In the genomic region with DNA sequence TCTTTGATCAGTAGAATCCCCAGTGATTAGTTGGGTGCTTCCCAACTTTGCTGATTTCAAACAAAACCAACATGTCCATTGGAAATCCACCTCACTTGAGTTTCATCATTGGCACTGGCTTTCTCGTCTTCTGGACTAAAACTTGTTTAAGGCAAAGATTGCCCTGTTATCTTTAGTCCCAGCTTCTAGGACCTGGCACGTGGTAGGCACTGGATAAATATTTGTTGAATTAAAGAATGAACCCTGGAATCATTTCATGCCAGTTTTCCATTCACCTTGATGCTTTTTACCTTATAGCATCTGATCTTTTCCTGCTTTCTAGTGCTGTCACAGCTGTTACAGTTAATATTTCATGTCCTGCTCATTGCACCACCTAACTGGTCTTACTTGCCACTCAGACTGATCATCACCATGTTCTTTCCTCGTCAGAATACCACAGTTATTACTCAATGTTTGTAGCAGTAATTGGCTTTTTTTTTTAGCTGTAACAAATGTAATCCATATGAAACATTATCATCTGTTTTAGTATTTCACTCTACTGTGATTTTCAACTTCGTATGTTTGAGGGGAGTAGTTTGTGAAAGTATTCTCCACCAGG, we compare ENCODE assay signal across 8 cellular contexts. TPM values are rescaled to one million over a fixed set of nuclear protein-coding genes. Genes with fewer than 3 reads are reported as not detected.
A peak's percentile ranks its signal among the peaks of the same experiment; 100 is the strongest.
DNase-seq lines count a peak whose midpoint lies in the region; ATAC-seq and TF ChIP-seq lines count a peak whose summit lies in the region.

No MANE protein-coding gene starts in this region.

- H3K9me3 Mint-ChIP-seq in stimulated activated naive CD8-positive, alpha-beta T cell treated with anti-CD3 and anti-CD28 coated beads, Interleukin-15, amount 100 ng/mL, for 72 hours = peaks cover 7% of the 10 kb centered on the region in 2 donors

- H3K4me3 ChIP-seq in HEK293 (ENCODE audit: low read depth, low read length) = peak overlapping the region; percentile 87
- H3K4me3 ChIP-seq in WI38 (ENCODE audit: low read depth, low read length) = peak overlapping the region; percentile 93
- peak overlapping the region; percentile 57 to 83 for H3K4me3 ChIP-seq in right atrium auricular region

- POLR2A ChIA-PET in HEK293 (lab: Yijun Ruan, JAX) = interaction anchor here (0.6 kb wide), 1 partner anchor 13 kb away, joined by 4 read pairs; no protein-coding TSS in a partner anchor

- DNase-seq in AG08396 (ENCODE audit: low spot score) (peak; percentile 47), right atrium auricular region (ENCODE audit: low spot score) (no peak), NCI-H510A treated with DMSO at 0.1 percent for 48 hours (lab: John Stamatoyannopoulos, UW) (no peak)
- DNase-seq in stimulated activated naive CD8-positive, alpha-beta T cell treated with anti-CD3 and anti-CD28 coated beads, Interleukin-15, amount 100 ng/mL, for 72 hours = no peak

- peak overlapping the region; percentile 98 to 99 for H3K4me3 Mint-ChIP-seq in stimulated activated naive CD8-positive, alpha-beta T cell treated with anti-CD3 and anti-CD28 coated beads, Interleukin-15, amount 100 ng/mL, for 72 hours

- ATAC-seq in stimulated activated naive CD8-positive, alpha-beta T cell treated with anti-CD3 and anti-CD28 coated beads, Interleukin-15, amount 100 ng/mL, for 72 hours = no peak
- ATAC-seq in GM21447 (IDR thresholded peaks at IDR 0.05; ENCODE audit: unreplicated experiment) = no peak
- ATAC-seq in GM18502 (IDR thresholded peaks at IDR 0.05; ENCODE audit: poor library complexity, unreplicated experiment) = no peak

- peak overlapping the region in 1 of 2 donors; percentile 98 for H3K27ac Mint-ChIP-seq in stimulated activated naive CD8-positive, alpha-beta T cell treated with anti-CD3 and anti-CD28 coated beads, Interleukin-15, amount 100 ng/mL, for 72 hours

- H3K9me3 ChIP-seq in HEK293 (ENCODE audit: control insufficient read depth, insufficient read depth, low read depth, low read length) = no peaks in the 10 kb centered on the region
- no peaks in the 10 kb centered on the region for H3K9me3 ChIP-seq in right atrium auricular region

- no peaks in the 10 kb centered on the region for H3K27me3 ChIP-seq in right atrium auricular region

- H3K4me1 Mint-ChIP-seq in stimulated activated naive CD8-positive, alpha-beta T cell treated with anti-CD3 and anti-CD28 coated beads, Interleukin-15, amount 100 ng/mL, for 72 hours = peaks cover 51% of the 10 kb centered on the region

- TF ChIP-seq CTCF in HEK293 (tag by site-specific recombination; IDR thresholded peaks at IDR 0.05) = no peak
- no peak for TF ChIP-seq CTCF in WI38 (IDR thresholded peaks at IDR 0.05; ENCODE audit: low read depth, low read length)
- no peak for TF ChIP-seq CTCF in right atrium auricular region (IDR thresholded peaks at IDR 0.05)

- no peaks in the 10 kb centered on the region for H3K27me3 Mint-ChIP-seq in stimulated activated naive CD8-positive, alpha-beta T cell treated with anti-CD3 and anti-CD28 coated beads, Interleukin-15, amount 100 ng/mL, for 72 hours

- H3K27ac ChIP-seq in HEK293 (ENCODE audit: extremely low read depth, low read depth, low read length) = no peak overlapping the region
- H3K27ac ChIP-seq in right atrium auricular region = no peak overlapping the region

- H3K36me3 ChIP-seq in HEK293 (ENCODE audit: control insufficient read depth in 2 of 2, insufficient read depth in 1 of 2, low read length in 2 of 2) (peaks cover 0 to 8% of the 10 kb centered on the region in 2 experiments; a peak in 1 of 3 replicates), right atrium auricular region (no peaks in the 10 kb centered on the region)

- CTCF ChIA-PET in HEK293 (lab: Yijun Ruan, JAX) = interaction anchor here (0.6 kb wide), 1 partner anchor 357 kb away, joined by 3 read pairs; no protein-coding TSS in a partner anchor

- H3K4me1 ChIP-seq in HEK293 (ENCODE audit: control insufficient read depth, insufficient read depth, low read length) (peaks cover 7% of the 10 kb centered on the region; the same call in 1 of the 2 replicates), right atrium auricular region (peaks cover 0 to 20% of the 10 kb centered on the region in 2 donors)

TF ChIP-seq in HEK293, 187 proteins besides CTCF, POLR2A, EP300 and RAD21:
- TF ChIP-seq ZNF473 (tag by site-specific recombination; IDR thresholded peaks at IDR 0.05) = no peak
- 0 out of 2 replicates have a peak, but pooled peaks have one; percentile 5 for TF ChIP-seq ZNF184 (tag by site-specific recombination; IDR thresholded peaks at IDR 0.05)
- TF ChIP-seq, protein P1, sequence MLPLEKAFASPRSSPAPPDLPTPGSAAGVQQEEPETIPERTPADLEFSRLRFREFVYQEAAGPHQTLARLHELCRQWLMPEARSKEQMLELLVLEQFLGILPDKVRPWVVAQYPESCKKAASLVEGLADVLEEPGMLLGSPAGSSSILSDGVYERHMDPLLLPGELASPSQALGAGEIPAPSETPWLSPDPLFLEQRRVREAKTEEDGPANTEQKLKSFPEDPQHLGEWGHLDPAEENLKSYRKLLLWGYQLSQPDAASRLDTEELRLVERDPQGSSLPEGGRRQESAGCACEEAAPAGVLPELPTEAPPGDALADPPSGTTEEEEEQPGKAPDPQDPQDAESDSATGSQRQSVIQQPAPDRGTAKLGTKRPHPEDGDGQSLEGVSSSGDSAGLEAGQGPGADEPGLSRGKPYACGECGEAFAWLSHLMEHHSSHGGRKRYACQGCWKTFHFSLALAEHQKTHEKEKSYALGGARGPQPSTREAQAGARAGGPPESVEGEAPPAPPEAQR (tag by site-specific recombination; IDR thresholded peaks at IDR 0.05) = no peak
- no peak for TF ChIP-seq ZNF394 (tag by site-specific recombination; IDR thresholded peaks at IDR 0.05; ENCODE audit: borderline replicate concordance)
- 0 out of 2 replicates have a peak, but pooled peaks have one; percentile 26 for TF ChIP-seq PRDM1 (tag by site-specific recombination; IDR thresholded peaks at IDR 0.05)
- TF ChIP-seq, protein P2, sequence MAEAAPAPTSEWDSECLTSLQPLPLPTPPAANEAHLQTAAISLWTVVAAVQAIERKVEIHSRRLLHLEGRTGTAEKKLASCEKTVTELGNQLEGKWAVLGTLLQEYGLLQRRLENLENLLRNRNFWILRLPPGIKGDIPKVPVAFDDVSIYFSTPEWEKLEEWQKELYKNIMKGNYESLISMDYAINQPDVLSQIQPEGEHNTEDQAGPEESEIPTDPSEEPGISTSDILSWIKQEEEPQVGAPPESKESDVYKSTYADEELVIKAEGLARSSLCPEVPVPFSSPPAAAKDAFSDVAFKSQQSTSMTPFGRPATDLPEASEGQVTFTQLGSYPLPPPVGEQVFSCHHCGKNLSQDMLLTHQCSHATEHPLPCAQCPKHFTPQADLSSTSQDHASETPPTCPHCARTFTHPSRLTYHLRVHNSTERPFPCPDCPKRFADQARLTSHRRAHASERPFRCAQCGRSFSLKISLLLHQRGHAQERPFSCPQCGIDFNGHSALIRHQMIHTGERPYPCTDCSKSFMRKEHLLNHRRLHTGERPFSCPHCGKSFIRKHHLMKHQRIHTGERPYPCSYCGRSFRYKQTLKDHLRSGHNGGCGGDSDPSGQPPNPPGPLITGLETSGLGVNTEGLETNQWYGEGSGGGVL (tag by site-specific recombination; IDR thresholded peaks at IDR 0.05) = no peak
- TF ChIP-seq, protein P3, sequence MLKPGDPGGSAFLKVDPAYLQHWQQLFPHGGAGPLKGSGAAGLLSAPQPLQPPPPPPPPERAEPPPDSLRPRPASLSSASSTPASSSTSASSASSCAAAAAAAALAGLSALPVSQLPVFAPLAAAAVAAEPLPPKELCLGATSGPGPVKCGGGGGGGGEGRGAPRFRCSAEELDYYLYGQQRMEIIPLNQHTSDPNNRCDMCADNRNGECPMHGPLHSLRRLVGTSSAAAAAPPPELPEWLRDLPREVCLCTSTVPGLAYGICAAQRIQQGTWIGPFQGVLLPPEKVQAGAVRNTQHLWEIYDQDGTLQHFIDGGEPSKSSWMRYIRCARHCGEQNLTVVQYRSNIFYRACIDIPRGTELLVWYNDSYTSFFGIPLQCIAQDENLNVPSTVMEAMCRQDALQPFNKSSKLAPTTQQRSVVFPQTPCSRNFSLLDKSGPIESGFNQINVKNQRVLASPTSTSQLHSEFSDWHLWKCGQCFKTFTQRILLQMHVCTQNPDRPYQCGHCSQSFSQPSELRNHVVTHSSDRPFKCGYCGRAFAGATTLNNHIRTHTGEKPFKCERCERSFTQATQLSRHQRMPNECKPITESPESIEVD (tag by site-specific recombination; IDR thresholded peaks at IDR 0.05) = 0 out of 2 replicates have a peak, but pooled peaks have one; percentile 8

RNA-seq across cellular contexts. Expression of a gene that starts 7.3 kb away (rescaled TPM):
- total RNA-seq in right atrium auricular region = not detected
